In the genomic region with DNA sequence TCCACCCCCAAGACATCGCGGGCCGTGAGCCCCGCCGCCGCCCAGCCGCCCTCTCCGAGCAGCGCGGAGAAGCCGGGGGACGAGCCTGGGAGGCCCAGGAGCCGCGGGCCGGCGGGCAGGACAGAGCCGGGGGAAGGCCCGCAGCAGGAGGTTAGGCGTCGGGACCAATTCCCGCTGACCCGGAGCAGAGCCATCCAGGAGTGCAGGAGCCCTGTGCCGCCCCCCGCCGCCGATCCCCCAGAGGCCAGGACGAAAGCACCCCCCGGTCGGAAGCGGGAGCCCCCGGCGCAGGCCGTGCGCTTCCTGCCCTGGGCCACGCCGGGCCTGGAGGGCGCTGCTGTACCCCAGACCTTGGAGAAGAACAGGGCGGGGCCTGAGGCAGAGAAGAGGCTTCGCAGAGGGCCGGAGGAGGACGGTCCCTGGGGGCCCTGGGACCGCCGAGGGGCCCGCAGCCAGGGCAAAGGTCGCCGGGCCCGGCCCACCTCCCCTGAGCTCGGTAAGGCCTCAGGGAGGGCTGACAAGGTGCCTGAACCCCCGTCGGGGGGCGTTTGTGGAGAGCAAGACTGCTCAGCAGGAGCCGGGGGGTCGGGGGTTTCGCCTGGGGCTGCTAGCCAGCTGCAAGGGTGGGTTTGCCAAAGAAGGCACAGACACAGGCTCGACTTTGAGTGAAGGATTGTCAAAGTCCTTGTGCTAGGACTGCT, we compare ENCODE assay signal across 1 cellular context.
A peak's percentile ranks its signal among the peaks of the same experiment; 100 is the strongest.
TF ChIP-seq lines count a peak whose summit lies in the region.

No MANE protein-coding gene starts in this region.

TF ChIP-seq in H1, 55 proteins besides CTCF, POLR2A, EP300 and RAD21:
- TF ChIP-seq TAF7 (optimal IDR thresholded peaks at IDR 0.05; ENCODE audit: borderline replicate concordance, low read depth, low read length) (peak; percentile 22), MAX (IDR thresholded peaks at IDR 0.05) (no peak), EZH2 (IDR thresholded peaks at IDR 0.05; ENCODE audit: low read depth, low read length, severe bottlenecking) (peak; percentile 23), CTBP2 (IDR thresholded peaks at IDR 0.05; ENCODE audit: borderline replicate concordance, insufficient read depth, insufficient read length, low read length) (no peak), GABPA (IDR thresholded peaks at IDR 0.05; ENCODE audit: borderline replicate concordance, insufficient read depth, low read length) (peak; percentile 53; the same call in 1 of the 2 replicates), SUZ12 (IDR thresholded peaks at IDR 0.05; ENCODE audit: low read length) (peak; percentile 36), RXRA (IDR thresholded peaks at IDR 0.05; ENCODE audit: insufficient read depth, low read depth, low read length) (no peak), SIN3A (conservative IDR thresholded peaks at IDR 0.05 in 1 of 2, IDR thresholded peaks at IDR 0.05 in 1 of 2; ENCODE audit: low read depth in 1 of 2, low read length in 2 of 2) (no peak), JUN (IDR thresholded peaks at IDR 0.05; ENCODE audit: low read depth, low read length) (no peak), POU5F1 (IDR thresholded peaks at IDR 0.05; ENCODE audit: low read depth, low read length) (no peak), BACH1 (IDR thresholded peaks at IDR 0.05; ENCODE audit: low read length) (no peak)
